In genomic region chr1:167656657-167657056, GRCh38 we compare ENCODE assay signal across 31 cellular contexts. TPM values are rescaled to one million over a fixed set of nuclear protein-coding genes. Genes with fewer than 3 reads are reported as not detected.
A peak's percentile ranks its signal among the peaks of the same experiment; 100 is the strongest.
DNase-seq lines count a peak whose midpoint lies in the region; ATAC-seq and TF ChIP-seq lines count a peak whose summit lies in the region.
"Had no signal": no experiment of that assay in that cellular context is flagged by ENCODE, and none has a peak within 500 bp of the region (broad histone marks: within the 10 kb centered on the region; RNA-seq: fewer than 3 reads in every experiment).

No MANE protein-coding gene starts in this region.

- POLR2A ChIA-PET in CD4-positive, alpha-beta T cell (lab: Charles Lee) = interaction anchor here (1.5 to 2.6 kb wide), 2 partner anchors 14 to 19 kb away, joined by 5 to 7 read pairs; no protein-coding TSS in a partner anchor

- H3K36me3 ChIP-seq in cardiac muscle cell (no peaks in the 10 kb centered on the region), neutrophil (peaks cover 26% of the 10 kb centered on the region)
- H3K36me3 ChIP-seq: thyroid gland had no signal

- peaks cover 97% of the 10 kb centered on the region for H3K4me1 Mint-ChIP-seq in CD4-positive, alpha-beta T cell (ENCODE audit: low read depth)
- H3K4me1 Mint-ChIP-seq in activated T-helper 17 cell treated with anti-CD3 and anti-CD28 coated beads, Interleukin-2, amount 50 U/mL, for 72 hours = peaks cover 46% of the 10 kb centered on the region

- TF ChIP-seq CTCF in cardiac muscle cell (IDR thresholded peaks at IDR 0.05; ENCODE audit: low read depth, low read length) (no peak), neutrophil (IDR thresholded peaks at IDR 0.05) (no peak), GM20000 (IDR thresholded peaks at IDR 0.05; ENCODE audit: extremely low read depth, missing control alignments) (no peak)
- no peak for TF ChIP-seq CTCF in CD4-positive, alpha-beta T cell (IDR thresholded peaks at IDR 0.05)

- no peak for ATAC-seq in Right ventricle myocardium inferior
- ATAC-seq in CD4-positive, alpha-beta T cell (ENCODE audit: poor library complexity) = no peak
- no peak for ATAC-seq in activated T-helper 17 cell treated with anti-CD3 and anti-CD28 coated beads, Interleukin-2, amount 50 U/mL, for 72 hours (replicated peaks)
- ATAC-seq: mucosa of descending colon had no signal

- no peaks in the 10 kb centered on the region for H3K9me3 ChIP-seq in cardiac muscle cell (ENCODE audit: low read depth)
- H3K9me3 ChIP-seq in CD4-positive, alpha-beta T cell (ENCODE audit: control insufficient read depth, low read length) = no peaks in the 10 kb centered on the region
- no peaks in the 10 kb centered on the region for H3K9me3 ChIP-seq in neutrophil
- H3K9me3 ChIP-seq: mucosa of descending colon, thyroid gland had no signal

- H3K4me3 ChIP-seq in cardiac muscle cell (no peak overlapping the region), neutrophil (ENCODE audit: low read depth in 1 of 2, low read length in 1 of 2) (no peak overlapping the region)
- H3K4me3 ChIP-seq: dorsolateral prefrontal cortex, mucosa of descending colon, smooth muscle cell, thyroid gland had no signal

- H3K27me3 ChIP-seq in cardiac muscle cell (no peaks in the 10 kb centered on the region), neutrophil (no peaks in the 10 kb centered on the region)
- H3K27me3 ChIP-seq in CD4-positive, alpha-beta T cell (ENCODE audit: control insufficient read depth, insufficient read depth, low read length) = no peaks in the 10 kb centered on the region
- H3K27me3 ChIP-seq: dorsolateral prefrontal cortex, thyroid gland had no signal

- peak overlapping the region; percentile 75 for H3K27ac Mint-ChIP-seq in CD4-positive, alpha-beta T cell
- peak overlapping the region; percentile 23 for H3K27ac Mint-ChIP-seq in activated T-helper 17 cell treated with anti-CD3 and anti-CD28 coated beads, Interleukin-2, amount 50 U/mL, for 72 hours
- H3K27ac Mint-ChIP-seq: brain had no signal

- H3K4me1 ChIP-seq in cardiac muscle cell (ENCODE audit: low read depth) = peaks cover 86% of the 10 kb centered on the region
- H3K4me1 ChIP-seq in neutrophil (ENCODE audit: control insufficient read depth in 1 of 2, insufficient read depth in 1 of 2, low read depth in 1 of 2, low read length in 1 of 2) = peaks cover 68 to 85% of the 10 kb centered on the region in 2 experiments
- H3K4me1 ChIP-seq: thyroid gland had no signal

- intact Hi-C loops in Right ventricle myocardium inferior (cut with DNase I) = no loop called here
- intact Hi-C loops in CD4-positive, alpha-beta T cell (cut with DNase I, micrococcal nuclease) = no loop called here

- H3K4me3 Mint-ChIP-seq in CD4-positive, alpha-beta T cell = no peak overlapping the region
- no peak overlapping the region for H3K4me3 Mint-ChIP-seq in activated T-helper 17 cell treated with anti-CD3 and anti-CD28 coated beads, Interleukin-2, amount 50 U/mL, for 72 hours
- H3K4me3 Mint-ChIP-seq: brain; neural crest cell; stimulated activated naive CD8-positive, alpha-beta T cell treated with anti-CD3 and anti-CD28 coated beads, Interleukin-15, Interleukin-2, amounts not matched to agents 100 ng/mL and 50 ng/mL, for 24 hours had no signal

- H3K27me3 Mint-ChIP-seq in CD4-positive, alpha-beta T cell = no peaks in the 10 kb centered on the region
- no peaks in the 10 kb centered on the region for H3K27me3 Mint-ChIP-seq in activated T-helper 17 cell treated with anti-CD3 and anti-CD28 coated beads, Interleukin-2, amount 50 U/mL, for 72 hours
- H3K27me3 Mint-ChIP-seq: stimulated activated naive CD8-positive, alpha-beta T cell treated with anti-CD3 and anti-CD28 coated beads, Interleukin-15, Interleukin-2, amounts not matched to agents 100 ng/mL and 50 ng/mL, for 24 hours had no signal

- H3K36me3 Mint-ChIP-seq in CD4-positive, alpha-beta T cell (ENCODE audit: low read depth) = peaks cover 77% of the 10 kb centered on the region
- peaks cover 73% of the 10 kb centered on the region for H3K36me3 Mint-ChIP-seq in activated T-helper 17 cell treated with anti-CD3 and anti-CD28 coated beads, Interleukin-2, amount 50 U/mL, for 72 hours (ENCODE audit: low read depth)
- H3K36me3 Mint-ChIP-seq: brain had no signal

- CTCF ChIA-PET in CD4-positive, alpha-beta T cell (lab: Charles Lee) = interaction anchor here (0.9 to 1.7 kb wide), 2 partner anchors 25 to 56 kb away, joined by 3 read pairs; no protein-coding TSS in a partner anchor

- DNase-seq in cardiac muscle cell (ENCODE audit: low read depth in 1 of 2, low spot score in 1 of 2) (no peak), Right ventricle myocardium inferior (ENCODE audit: missing footprints) (no peak), NCI-H1417 treated with DMSO at 0.1 percent for 48 hours (lab: John Stamatoyannopoulos, UW) (no peak), GM20000 (ENCODE audit: low spot score) (no peak), CD1c-positive myeloid dendritic cell (ENCODE audit: extremely low spot score) (no peak)
- DNase-seq in CD4-positive, alpha-beta T cell = no peak
- DNase-seq: activated CD4-positive, alpha-beta T cell treated with anti-CD3 and anti-CD28 coated beads for 4 hours; activated T-cell treated with anti-CD3 and anti-CD28 coated beads, Interleukin-2, amount 50 U/mL, for 1 hour; AML-193; amniotic stem cell; dorsolateral prefrontal cortex; foreskin melanocyte; H7; kidney glomerular epithelial cell; mucosa of descending colon; NCI-H1436; NCI-H2081 treated with DMSO at 0.1 percent for 48 hours; NCI-H2227 treated with DMSO at 0.1 percent for 48 hours; NCI-H526 treated with DMSO at 0.1 percent for 48 hours; SHP77; thyroid gland had no signal

- H3K27ac ChIP-seq in cardiac muscle cell = peak overlapping the region; percentile 83
- no peak overlapping the region for H3K27ac ChIP-seq in CD4-positive, alpha-beta T cell (ENCODE audit: low read depth, low read length)
- peak overlapping the region; percentile 54 for H3K27ac ChIP-seq in neutrophil
- H3K27ac ChIP-seq: parathyroid adenoma, VCaP had no signal

- no peaks in the 10 kb centered on the region for H3K9me3 Mint-ChIP-seq in CD4-positive, alpha-beta T cell
- no peaks in the 10 kb centered on the region for H3K9me3 Mint-ChIP-seq in activated T-helper 17 cell treated with anti-CD3 and anti-CD28 coated beads, Interleukin-2, amount 50 U/mL, for 72 hours
- H3K9me3 Mint-ChIP-seq: brain; neural crest cell; stimulated activated naive CD8-positive, alpha-beta T cell treated with anti-CD3 and anti-CD28 coated beads, Interleukin-15, Interleukin-2, amounts not matched to agents 100 ng/mL and 50 ng/mL, for 24 hours had no signal

RNA-seq across cellular contexts. Expression of gene RCSD1, which starts 26.6 kb away (rescaled TPM):
- 317 and 386 TPM in 2 replicates for total RNA-seq in cardiac muscle cell
- 77.3 and 100 TPM in 2 replicates for polyA plus RNA-seq in cardiac muscle cell
- total RNA-seq in Right ventricle myocardium inferior = 41.6 TPM
- 10 to 100 TPM; 42.3 to 44.6 TPM for total RNA-seq in CD4-positive, alpha-beta T cell
- 10 to 100 TPM; 69.0 to 75.5 TPM for total RNA-seq in activated T-helper 17 cell treated with anti-CD3 and anti-CD28 coated beads, Interleukin-2, amount 50 U/mL, for 72 hours
- total RNA-seq: A673, G401, smooth muscle cell had no signal
